8 cellular contexts compared by ENCODE assay signal in the genomic region with DNA sequence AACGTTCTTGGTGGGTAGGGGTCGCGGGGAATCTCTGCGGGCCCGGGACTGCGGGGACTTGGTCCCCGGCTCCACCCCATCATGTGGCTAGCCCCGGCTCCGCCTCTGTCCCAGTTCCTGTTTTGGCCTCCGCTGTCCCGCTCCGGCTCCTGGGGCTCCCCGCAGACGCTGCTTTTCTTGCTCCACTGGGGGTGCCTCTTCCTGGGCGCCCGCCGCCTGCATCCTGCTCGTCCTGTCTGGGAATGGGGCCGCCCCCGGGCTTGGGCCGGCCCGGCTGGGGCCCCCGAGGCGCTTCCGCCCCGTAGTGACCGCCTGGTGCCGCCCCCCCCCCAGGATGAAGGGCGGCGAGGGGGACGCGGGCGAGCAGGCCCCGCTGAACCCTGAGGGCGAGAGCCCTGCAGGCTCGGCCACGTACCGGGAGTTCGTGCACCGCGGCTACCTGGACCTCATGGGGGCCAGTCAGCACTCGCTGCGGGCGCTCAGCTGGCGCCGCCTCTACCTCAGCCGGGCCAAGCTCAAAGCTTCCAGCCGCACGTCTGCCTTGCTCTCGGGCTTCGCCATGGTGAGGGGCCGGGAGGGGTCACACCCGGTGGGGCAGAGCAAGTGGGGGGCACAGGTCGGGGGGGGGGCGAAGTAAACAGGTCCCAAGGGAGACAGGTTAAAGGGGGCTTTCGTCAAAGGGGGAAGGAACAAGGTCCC. TPM values are rescaled to one million over a fixed set of nuclear protein-coding genes. Genes with fewer than 3 reads are reported as not detected.
DNase-seq lines count a peak whose midpoint lies in the region; ATAC-seq and TF ChIP-seq lines count a peak whose summit lies in the region.

A gene (plus strand): TSS at position 113 of the 699 bp plus-strand sequence. CDS start 222 bp downstream, at position 335.

- no peaks in the 10 kb centered on the region for H3K9me3 Mint-ChIP-seq in activated CD8-positive, alpha-beta T cell treated with anti-CD3 and anti-CD28 coated beads for 36 hours
- no peaks in the 10 kb centered on the region for H3K9me3 Mint-ChIP-seq in mesothelial cell of epicardium

- CTCF ChIA-PET in HEK293T (lab: Yijun Ruan, JAX), result interaction anchor here (0.5 to 1.4 kb wide), 4 partner anchors 23 to 1136 kb away, joined by 3 to 6 read pairs (median 3); a partner anchor contains a TSS
- CTCF ChIA-PET in activated CD8-positive, alpha-beta T cell treated with anti-CD3 and anti-CD28 coated beads for 36 hours (lab: Charles Lee), result interaction anchor here (1.3 to 2.4 kb wide), 5 partner anchors 8 to 194 kb away, joined by 4 to 14 read pairs (median 8); a partner anchor contains a TSS

- TF ChIP-seq CTCF in NB4 (IDR thresholded peaks at IDR 0.05; ENCODE audit: low read depth, low read length) (no peak), epithelial cell of proximal tubule (conservative IDR thresholded peaks at IDR 0.05; ENCODE audit: low read depth, low read length) (no peak), mesothelial cell of epicardium (IDR thresholded peaks at IDR 0.05; ENCODE audit: unreplicated experiment) (no peak)
- no peak for TF ChIP-seq CTCF in activated CD8-positive, alpha-beta T cell treated with anti-CD3 and anti-CD28 coated beads for 36 hours (IDR thresholded peaks at IDR 0.05)

- ATAC-seq in activated CD8-positive, alpha-beta T cell treated with anti-CD3 and anti-CD28 coated beads for 36 hours, result peak; percentile 35

- H3K4me3 ChIP-seq in NB4 (ENCODE audit: low read depth, low read length), result peak within 1 kb of the TSS; percentile 83
- peak within 1 kb of the TSS; percentile 95 for H3K4me3 ChIP-seq in epithelial cell of proximal tubule (ENCODE audit: low read depth, low read length)

- H3K36me3 Mint-ChIP-seq in activated CD8-positive, alpha-beta T cell treated with anti-CD3 and anti-CD28 coated beads for 36 hours (ENCODE audit: low read depth), result peaks cover 12% of the 10 kb centered on the region
- H3K36me3 Mint-ChIP-seq in mesothelial cell of epicardium, result peaks cover 14% of the 10 kb centered on the region

- peak within 1 kb of the TSS; percentile 84 for H3K27ac Mint-ChIP-seq in activated CD8-positive, alpha-beta T cell treated with anti-CD3 and anti-CD28 coated beads for 36 hours
- peak within 1 kb of the TSS; percentile 96 for H3K27ac Mint-ChIP-seq in mesothelial cell of epicardium

- peak; percentile 28 for DNase-seq in NCI-H82 (lab: John Stamatoyannopoulos, UW)
- no peak for DNase-seq in NCI-H82 treated with DMSO at 0.1 percent for 48 hours (lab: John Stamatoyannopoulos, UW; ENCODE audit: unreplicated experiment)
- DNase-seq in HEK293T (ENCODE audit: extremely low spot score), result peak; percentile 69
- peak; percentile 88 for DNase-seq in NB4 (ENCODE audit: low read depth)
- DNase-seq in activated CD8-positive, alpha-beta T cell treated with anti-CD3 and anti-CD28 coated beads for 36 hours, result peak; percentile 57
- DNase-seq in epithelial cell of proximal tubule (ENCODE audit: low read depth), result no peak
- peak in 1 of 2 experiments; percentile 75 for DNase-seq in mesothelial cell of epicardium (ENCODE audit: low spot score in 2 of 2, unreplicated experiment in 2 of 2)
- DNase-seq in superior temporal gyrus (ENCODE audit: extremely low spot score), result peak; percentile 59

- no peaks in the 10 kb centered on the region for H3K27me3 Mint-ChIP-seq in activated CD8-positive, alpha-beta T cell treated with anti-CD3 and anti-CD28 coated beads for 36 hours
- no peaks in the 10 kb centered on the region for H3K27me3 Mint-ChIP-seq in mesothelial cell of epicardium (ENCODE audit: low read depth)

- POLR2A ChIA-PET in HEK293T (lab: Yijun Ruan, JAX), result interaction anchor here (0.8 kb wide), 1 partner anchor 21 kb away, joined by 3 read pairs; no protein-coding TSS in a partner anchor
- POLR2A ChIA-PET in activated CD8-positive, alpha-beta T cell treated with anti-CD3 and anti-CD28 coated beads for 36 hours (lab: Charles Lee), result interaction anchor here (1.0 to 1.9 kb wide), 6 partner anchors 10 to 144 kb away, joined by 3 to 8 read pairs (median 4); a partner anchor contains a TSS

- intact Hi-C loops in activated CD8-positive, alpha-beta T cell treated with anti-CD3 and anti-CD28 coated beads for 36 hours (cut with micrococcal nuclease), result no loop called here

- TF ChIP-seq POLR2A in NB4 (IDR thresholded peaks at IDR 0.05; ENCODE audit: extremely low read depth, insufficient read length), result peak; percentile 69

- peaks cover 21% of the 10 kb centered on the region for H3K4me1 Mint-ChIP-seq in activated CD8-positive, alpha-beta T cell treated with anti-CD3 and anti-CD28 coated beads for 36 hours (ENCODE audit: low read depth)
- H3K4me1 Mint-ChIP-seq in mesothelial cell of epicardium, result peaks cover 23% of the 10 kb centered on the region

- peak within 1 kb of the TSS; percentile 90 for H3K4me3 Mint-ChIP-seq in activated CD8-positive, alpha-beta T cell treated with anti-CD3 and anti-CD28 coated beads for 36 hours
- peak within 1 kb of the TSS; percentile 87 for H3K4me3 Mint-ChIP-seq in mesothelial cell of epicardium

TF ChIP-seq in HEK293T, 16 proteins besides CTCF, POLR2A, EP300 and RAD21:
- TF ChIP-seq, protein P1, sequence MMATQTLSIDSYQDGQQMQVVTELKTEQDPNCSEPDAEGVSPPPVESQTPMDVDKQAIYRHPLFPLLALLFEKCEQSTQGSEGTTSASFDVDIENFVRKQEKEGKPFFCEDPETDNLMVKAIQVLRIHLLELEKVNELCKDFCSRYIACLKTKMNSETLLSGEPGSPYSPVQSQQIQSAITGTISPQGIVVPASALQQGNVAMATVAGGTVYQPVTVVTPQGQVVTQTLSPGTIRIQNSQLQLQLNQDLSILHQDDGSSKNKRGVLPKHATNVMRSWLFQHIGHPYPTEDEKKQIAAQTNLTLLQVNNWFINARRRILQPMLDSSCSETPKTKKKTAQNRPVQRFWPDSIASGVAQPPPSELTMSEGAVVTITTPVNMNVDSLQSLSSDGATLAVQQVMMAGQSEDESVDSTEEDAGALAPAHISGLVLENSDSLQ (IDR thresholded peaks at IDR 0.05), result no peak
- TF ChIP-seq FOXA1 (IDR thresholded peaks at IDR 0.05) (no peak), SUZ12 (IDR thresholded peaks at IDR 0.05) (no peak), ELF4 (IDR thresholded peaks at IDR 0.05) (no peak), LEF1 (IDR thresholded peaks at IDR 0.05; ENCODE audit: borderline replicate concordance) (0 out of 2 replicates have a peak, but pooled peaks have one; percentile 48), ZNF384 (IDR thresholded peaks at IDR 0.05) (no peak), FOXM1 (IDR thresholded peaks at IDR 0.05; ENCODE audit: borderline replicate concordance) (0 out of 2 replicates have a peak, but pooled peaks have one; percentile 11), L3MBTL2 (conservative IDR thresholded peaks at IDR 0.05) (no peak), CTBP1 (IDR thresholded peaks at IDR 0.05; ENCODE audit: borderline replicate concordance) (no peak), FOXK2 (IDR thresholded peaks at IDR 0.05) (no peak), ARNT (IDR thresholded peaks at IDR 0.05) (no peak)

RNA-seq across cellular contexts. Expression of the gene that starts here (rescaled TPM):
- 10 to 100 TPM in 1 of 2 experiments, 1 to 10 TPM in 1; 7.6 to 10.9 TPM for total RNA-seq in activated CD8-positive, alpha-beta T cell treated with anti-CD3 and anti-CD28 coated beads for 36 hours
- total RNA-seq in epithelial cell of proximal tubule (10.4 and 37.6 TPM in 2 replicates), mesothelial cell of epicardium (25.8 to 28.2 TPM (median 26.2 TPM) in 3 replicates)

Comparison
In these comparisons a context has a peak if more than half of its experiments do, and no peak if none do; other contexts are left out.
1. DNase-seq: peak in NCI-H82 (single experiment), HEK293T (single experiment), NB4 (single experiment), activated CD8-positive, alpha-beta T cell treated with anti-CD3 and anti-CD28 coated beads for 36 hours (single experiment) and superior temporal gyrus (single experiment); none in NCI-H82 treated with DMSO at 0.1 percent for 48 hours (single experiment) and epithelial cell of proximal tubule (single experiment).